8 cellular contexts compared by ENCODE assay signal in genomic region chr3:30747771-30748281, GRCh38.
A peak's percentile ranks its signal among the peaks of the same experiment; 100 is the strongest.
DNase-seq lines count a peak whose midpoint lies in the region; ATAC-seq and TF ChIP-seq lines count a peak whose summit lies in the region.

No MANE protein-coding gene starts in this region.

- DNase-seq in H4 (ENCODE audit: low spot score): peak; percentile 44
- peak in 1 of 2 experiments; percentile 57 for DNase-seq in PC-9
- peak; percentile 68 for DNase-seq in fibroblast of the aortic adventitia (ENCODE audit: low read depth)
- no peak for DNase-seq in sciatic nerve (ENCODE audit: low spot score)
- no peak for DNase-seq in stimulated activated CD4-positive, alpha-beta T cell treated with anti-CD3 and anti-CD28 coated beads, Interleukin-12 subunit alpha, Interleukin-12 subunit beta, amount 100 ng/mL, for 4 hours
- DNase-seq in stimulated activated CD4-positive, alpha-beta T cell treated with anti-CD3 and anti-CD28 coated beads, Interleukin-2, amount 100 ng/mL, for 48 hours: no peak

- H3K79me2 ChIP-seq in PC-9 (ENCODE audit: low read depth): no peaks in the 10 kb centered on the region

- H3K36me3 ChIP-seq in PC-9 (ENCODE audit: low read depth): no peaks in the 10 kb centered on the region

- CTCF ChIA-PET in PC-9 (lab: Charles Lee): interaction anchor here (0.6 kb wide), 1 partner anchor 539 kb away, joined by 8 read pairs; no protein-coding TSS in a partner anchor

- intact Hi-C loops in PC-9 (cut with micrococcal nuclease; ENCODE audit: unreplicated experiment) (loop anchor here (2.0 kb wide), 4 partner anchors 55 to 735 kb away; no protein-coding TSS in a partner anchor), sciatic nerve (cut with DNase I) (no loop called here)

- no TSS peak for BruUV-seq in PC-9 (replicated peaks; lab: Mats Ljungman, UMichigan)

- peaks cover 8% of the 10 kb centered on the region; the same call in 1 of the 2 replicates for H3K4me1 ChIP-seq in PC-9 (replicated peaks; ENCODE audit: insufficient read depth)

- no peaks in the 10 kb centered on the region for H3K9me2 ChIP-seq in PC-9 (ENCODE audit: insufficient read depth)

- no peak overlapping the region for H3K4me2 ChIP-seq in PC-9

- H3K4me3 ChIP-seq in PC-9 (no peak overlapping the region), fibroblast of the aortic adventitia (ENCODE audit: low read depth, low read length) (no peak overlapping the region)

- no peak overlapping the region for H2AFZ ChIP-seq in PC-9

- no peaks in the 10 kb centered on the region for H3F3A ChIP-seq in PC-9 (ENCODE audit: insufficient read depth, low read depth)

- TF ChIP-seq CTCF in PC-9 (conservative IDR thresholded peaks at IDR 0.05) (peak; percentile 32; the same call in 1 of the 2 replicates), fibroblast of the aortic adventitia (IDR thresholded peaks at IDR 0.05; ENCODE audit: insufficient read depth, low read length) (peak; percentile 55)

- H4K20me1 ChIP-seq in PC-9 (ENCODE audit: insufficient read depth): no peaks in the 10 kb centered on the region

- H3K27me3 ChIP-seq in PC-9 (ENCODE audit: insufficient read depth, low read depth): no peaks in the 10 kb centered on the region

- H3K27ac ChIP-seq in PC-9: no peak overlapping the region

- ATAC-seq in sciatic nerve (peak; percentile 72), GM21526 (IDR thresholded peaks at IDR 0.05; ENCODE audit: low FRiP score, unreplicated experiment) (no peak), HG02973 (IDR thresholded peaks at IDR 0.05; ENCODE audit: unreplicated experiment) (no peak)

- H3K9me3 ChIP-seq in PC-9 (ENCODE audit: insufficient read depth, low read depth): no peaks in the 10 kb centered on the region

- POLR2A ChIA-PET in PC-9 (lab: Charles Lee; ENCODE audit: unreplicated experiment): no interaction called here

Comparison
In these comparisons a context has a peak if more than half of its experiments do, and no peak if none do; other contexts are left out.
1. DNase-seq: peak in H4 (single experiment) and fibroblast of the aortic adventitia (single experiment); none in sciatic nerve (single experiment), stimulated activated CD4-positive, alpha-beta T cell treated with anti-CD3 and anti-CD28 coated beads, Interleukin-12 subunit alpha, Interleukin-12 subunit beta, amount 100 ng/mL, for 4 hours (single experiment) and stimulated activated CD4-positive, alpha-beta T cell treated with anti-CD3 and anti-CD28 coated beads, Interleukin-2, amount 100 ng/mL, for 48 hours (0 of 2).